In genomic region chr6:7313505-7314165, GRCh38 we compare ENCODE assay signal across 8 cellular contexts. TPM values are rescaled to one million over a fixed set of nuclear protein-coding genes. Genes with fewer than 3 reads are reported as not detected.
DNase-seq lines count a peak whose midpoint lies in the region; FAIRE-seq and TF ChIP-seq lines count a peak whose summit lies in the region.

No MANE protein-coding gene starts in this region.

- FAIRE-seq in G401.6 (lab: Jason Lieb, UNC), result peak; percentile 66

- DNase-seq in RWPE1 (ENCODE audit: low spot score), result peak; percentile 16
- DNase-seq in esophagus muscularis mucosa (ENCODE audit: extremely low spot score), result no peak
- peak; percentile 19 for DNase-seq in renal cortical epithelial cell (ENCODE audit: low read depth)
- no peak for DNase-seq in NK-92 (lab: John Stamatoyannopoulos, UW; ENCODE audit: unreplicated experiment)
- DNase-seq in inferior parietal cortex (ENCODE audit: extremely low spot score), result no peak
- no peak for DNase-seq in SHP77 treated with DMSO at 0.1 percent for 48 hours (lab: John Stamatoyannopoulos, UW)
- DNase-seq in posterior vena cava (ENCODE audit: low spot score), result no peak

- 90% methylated on average over 15 of the region's 15 CpGs for WGBS in esophagus muscularis mucosa

- H3K36me3 ChIP-seq in esophagus muscularis mucosa, result peaks cover 7 to 12% (median 11%) of the 10 kb centered on the region in 4 donors

- no peak for TF ChIP-seq POLR2A in esophagus muscularis mucosa (IDR thresholded peaks at IDR 0.05; ENCODE audit: low read depth)

- no peaks in the 10 kb centered on the region for H3K9me3 ChIP-seq in esophagus muscularis mucosa

- TF ChIP-seq EP300 in esophagus muscularis mucosa (IDR thresholded peaks at IDR 0.05), result no peak

- H3K4me1 ChIP-seq in esophagus muscularis mucosa, result peaks cover 19 to 33% (median 29%) of the 10 kb centered on the region in 4 donors

- intact Hi-C loops in esophagus muscularis mucosa (cut with DNase I), result loop anchor here (5.0 kb wide), 1 partner anchor 279 kb away; the partner anchor contains the start of gene SNRNP48
- intact Hi-C loops in posterior vena cava (cut with DNase I), result no loop called here

- peaks cover 0 to 7% (median 0%) of the 10 kb centered on the region in 4 donors for H3K27me3 ChIP-seq in esophagus muscularis mucosa

- CTCF ChIA-PET in RWPE1 (lab: Yijun Ruan, JAX), result interaction anchor here (0.7 kb wide), 1 partner anchor 35 kb away, joined by 3 read pairs; no protein-coding TSS in a partner anchor

- no peak for TF ChIP-seq CTCF in RWPE1 (conservative IDR thresholded peaks at IDR 0.05; ENCODE audit: low read depth)
- no peak for TF ChIP-seq CTCF in esophagus muscularis mucosa (IDR thresholded peaks at IDR 0.05)

- peak overlapping the region; percentile 87 for H3K27ac ChIP-seq in RWPE1
- H3K27ac ChIP-seq in esophagus muscularis mucosa (replicated peaks in 1 of 4), result peak overlapping the region; percentile 91 to 99 (median 95)

- POLR2A ChIA-PET in RWPE1 (lab: Yijun Ruan, JAX; ENCODE audit: low non-redundant PET), result interaction anchor here (0.7 to 1.7 kb wide), 2 partner anchors 18 to 76 kb away, joined by 3 to 5 read pairs; partner anchors contain the start of genes CAGE1 and RIOK1

- peak overlapping the region; percentile 84 to 99 (median 96) for H3K4me3 ChIP-seq in esophagus muscularis mucosa

RNA-seq across cellular contexts. Expression of gene SSR1, which starts 0.6 kb away (rescaled TPM):
- total RNA-seq in esophagus muscularis mucosa (10 to 100 TPM; 29.5 to 41.3 (median 34.2) TPM), renal cortical epithelial cell (71.0 and 169 TPM in 2 replicates), posterior vena cava (100 to 1,000 TPM; 124 to 133 TPM)

Comparison
In these comparisons a context has a peak if more than half of its experiments do, and no peak if none do; other contexts are left out.
1. DNase-seq: peak in RWPE1 (single experiment) and renal cortical epithelial cell (single experiment); none in esophagus muscularis mucosa (single experiment), NK-92 (single experiment), inferior parietal cortex (single experiment), SHP77 treated with DMSO at 0.1 percent for 48 hours (single experiment) and posterior vena cava (single experiment).